ENCODE assay signal across 27 cellular contexts in the genomic region with DNA sequence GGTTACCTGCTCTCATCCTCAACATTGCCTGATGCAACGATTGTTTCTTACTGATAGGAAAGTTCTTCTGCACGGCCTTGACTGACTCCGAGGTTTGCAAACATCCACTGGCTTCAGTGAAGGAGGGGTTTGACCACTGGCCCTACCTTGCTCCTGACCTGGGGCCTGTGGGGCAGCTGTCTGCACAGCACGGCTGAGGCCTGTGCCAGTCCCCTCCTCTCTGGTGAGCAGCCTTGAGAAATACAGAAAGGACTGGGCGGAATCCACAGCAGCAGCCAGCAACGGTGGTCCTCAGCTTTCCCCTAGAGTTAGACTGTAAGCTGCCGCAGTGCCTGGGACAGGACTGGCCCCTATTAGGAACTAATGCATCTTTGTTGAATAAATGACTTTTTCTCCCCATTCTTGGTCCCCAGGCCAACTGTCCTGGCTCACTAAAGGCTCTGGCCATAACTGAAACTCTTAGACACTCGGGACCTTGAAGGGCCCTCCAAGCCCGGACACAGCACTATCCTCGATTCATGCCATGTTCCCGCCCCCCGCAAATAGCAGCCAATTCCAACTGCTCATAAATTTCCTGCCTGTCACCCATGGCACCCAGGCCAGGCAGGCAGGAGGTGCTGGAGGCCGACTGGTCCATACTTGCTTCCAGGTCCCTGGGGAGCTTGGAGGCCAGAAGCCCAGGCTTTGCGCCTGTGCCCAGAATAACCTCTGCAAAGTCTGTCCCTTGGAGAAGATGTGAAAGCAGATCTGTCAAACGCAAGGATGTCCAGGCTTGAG. TPM values are rescaled to one million over a fixed set of nuclear protein-coding genes. Genes with fewer than 3 reads are reported as not detected.
DNase-seq lines count a peak whose midpoint lies in the region; ATAC-seq and TF ChIP-seq lines count a peak whose summit lies in the region.
"Had no signal": no experiment of that assay in that cellular context is flagged by ENCODE, and none has a peak within 500 bp of the region (broad histone marks: within the 10 kb centered on the region; RNA-seq: fewer than 3 reads in every experiment).

No MANE protein-coding gene starts in this region.

- ATAC-seq in left lung = peak; percentile 29
- no peak for ATAC-seq in GM21360 (IDR thresholded peaks at IDR 0.05; ENCODE audit: unreplicated experiment)
- ATAC-seq in HG03045 (IDR thresholded peaks at IDR 0.05; ENCODE audit: unreplicated experiment) = no peak
- ATAC-seq: activated CD8-positive, alpha-beta T cell treated with anti-CD3 and anti-CD28 coated beads for 36 hours; activated T-helper 17 cell treated with anti-CD3 and anti-CD28 coated beads, Interleukin-2, amount 50 U/mL, for 72 hours; GM12878; naive thymus-derived CD8-positive, alpha-beta T cell; SK-N-SH treated with all-trans-retinoic acid at 6 μM for 48 hours; stimulated activated naive B cell treated with anti-CD40 and anti-IgM and Interleukin-4, amounts not matched to agents 10 μg/mL and 1 μg/mL and 100 μg/mL, for 72 hours had no signal

- DNase-seq in DMS 273 (lab: John Stamatoyannopoulos, UW; ENCODE audit: unreplicated experiment) = peak; percentile 81
- DNase-seq in DMS 273 treated with DMSO at 0.1 percent for 48 hours (lab: John Stamatoyannopoulos, UW) = no peak
- DNase-seq in NCI-H446 treated with DMSO at 0.1 percent for 48 hours (lab: John Stamatoyannopoulos, UW) = peak; percentile 82
- DNase-seq in left lung = no peak
- no peak for DNase-seq in stimulated activated naive CD4-positive, alpha-beta T cell treated with Interleukin-2 at 50 U/mL for 16 hours (lab: John Stamatoyannopoulos, UW)
- DNase-seq: activated CD4-positive, alpha-beta T cell treated with anti-CD3 and anti-CD28 coated beads for 1 hour; activated CD8-positive, alpha-beta T cell treated with anti-CD3 and anti-CD28 coated beads for 36 hours; amygdala; Calu3; foreskin melanocyte; GOT3; left colon; midbrain; NCI-H187 treated with DMSO at 0.1 percent for 48 hours; NCI-H2227 treated with DMSO at 0.1 percent for 48 hours; NCI-H748 treated with DMSO at 0.1 percent for 48 hours; stimulated activated naive B cell treated with anti-CD40 and anti-IgM and Interleukin-4, amounts not matched to agents 10 μg/mL and 1 μg/mL and 100 μg/mL, for 72 hours had no signal

- H3K27me3 ChIP-seq in left lung = no peaks in the 10 kb centered on the region
- H3K27me3 ChIP-seq in skeletal muscle tissue (ENCODE audit: control insufficient read depth in 3 of 3, insufficient read depth in 3 of 3, low read length in 3 of 3) = no peaks in the 10 kb centered on the region
- H3K27me3 ChIP-seq: esophagus muscularis mucosa, hepatocyte had no signal

- peak overlapping the region; percentile 6 to 73 (median 36) for H3K9ac ChIP-seq in skeletal muscle tissue (ENCODE audit: low read depth in 1 of 3, low read length in 3 of 3)

- H3K4me1 ChIP-seq in left lung (peaks cover 32 to 56% of the 10 kb centered on the region in 2 donors), skeletal muscle tissue (ENCODE audit: control insufficient read depth in 3 of 3, insufficient read depth in 3 of 3, low read length in 3 of 3) (peaks cover 64 to 77% (median 71%) of the 10 kb centered on the region in 3 donors)

- no peak for TF ChIP-seq CTCF in left lung (IDR thresholded peaks at IDR 0.05)

- intact Hi-C loops in left lung (cut with DNase I) = no loop called here

- H3K36me3 ChIP-seq in left lung = no peaks in the 10 kb centered on the region
- H3K36me3 ChIP-seq in skeletal muscle tissue (ENCODE audit: control insufficient read depth in 3 of 3, insufficient read depth in 3 of 3, low read length in 3 of 3) = peaks cover 4 to 21% (median 5%) of the 10 kb centered on the region in 3 donors

- H3K9me3 ChIP-seq in left lung = no peaks in the 10 kb centered on the region
- no peaks in the 10 kb centered on the region for H3K9me3 ChIP-seq in skeletal muscle tissue (ENCODE audit: control insufficient read depth in 3 of 3, low read length in 3 of 3)
- H3K9me3 ChIP-seq: esophagus muscularis mucosa had no signal

- H3K4me3 ChIP-seq in left lung (no peak overlapping the region), skeletal muscle tissue (ENCODE audit: low read length in 3 of 3) (peak overlapping the region in 1 of 3 donors; percentile 22)
- H3K4me3 ChIP-seq: esophagus muscularis mucosa, GM12878, hepatocyte had no signal

- H3K27ac ChIP-seq in left lung = no peak overlapping the region
- peak overlapping the region; percentile 54 for H3K27ac ChIP-seq in skeletal muscle tissue (ENCODE audit: low read depth, low read length)
- H3K27ac ChIP-seq: 22Rv1, esophagus muscularis mucosa, hepatocyte had no signal

RNA-seq across cellular contexts. Expression of a gene that starts 26.7 kb away (rescaled TPM):
- total RNA-seq in left lung (10 to 100 TPM; 24.7 to 27.1 TPM), skeletal muscle tissue (8.4 TPM)
- total RNA-seq: activated CD8-positive, alpha-beta T cell treated with anti-CD3 and anti-CD28 coated beads for 36 hours; activated T-helper 17 cell treated with anti-CD3 and anti-CD28 coated beads, Interleukin-2, amount 50 U/mL, for 72 hours; GM12878; naive thymus-derived CD8-positive, alpha-beta T cell had no signal

Comparison
In these comparisons a context has a peak if more than half of its experiments do, and no peak if none do; other contexts are left out.
1. DNase-seq: peak in DMS 273 (single experiment) and NCI-H446 treated with DMSO at 0.1 percent for 48 hours (single experiment); none in DMS 273 treated with DMSO at 0.1 percent for 48 hours (single experiment), left lung (0 of 2) and stimulated activated naive CD4-positive, alpha-beta T cell treated with Interleukin-2 at 50 U/mL for 16 hours (single experiment).